ENCODE assay signal across 1 cellular context in the genomic region with DNA sequence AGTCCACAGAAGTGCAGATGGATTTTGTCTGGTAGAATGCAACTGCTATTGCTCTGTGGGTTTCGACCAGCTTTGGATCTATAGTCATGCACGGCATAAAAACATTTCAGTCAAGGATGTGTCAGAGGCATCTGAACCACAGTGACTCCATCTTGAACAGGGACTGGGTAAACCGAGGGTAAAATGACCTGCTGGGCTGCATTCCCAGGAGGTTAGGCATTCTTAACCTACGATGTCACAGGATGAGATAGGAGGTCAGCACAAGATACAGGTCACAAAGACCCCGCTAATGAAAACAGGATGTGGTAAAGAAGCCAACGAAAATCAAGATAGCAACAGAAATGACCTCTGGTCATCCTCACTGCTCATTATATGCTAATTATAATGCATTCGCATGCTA.
TF ChIP-seq lines count a peak whose summit lies in the region.

No MANE protein-coding gene starts in this region.

TF ChIP-seq in K562, 482 proteins besides CTCF, POLR2A, EP300 and RAD21 (continued from another document and continues in another):
- TF ChIP-seq, protein P1, sequence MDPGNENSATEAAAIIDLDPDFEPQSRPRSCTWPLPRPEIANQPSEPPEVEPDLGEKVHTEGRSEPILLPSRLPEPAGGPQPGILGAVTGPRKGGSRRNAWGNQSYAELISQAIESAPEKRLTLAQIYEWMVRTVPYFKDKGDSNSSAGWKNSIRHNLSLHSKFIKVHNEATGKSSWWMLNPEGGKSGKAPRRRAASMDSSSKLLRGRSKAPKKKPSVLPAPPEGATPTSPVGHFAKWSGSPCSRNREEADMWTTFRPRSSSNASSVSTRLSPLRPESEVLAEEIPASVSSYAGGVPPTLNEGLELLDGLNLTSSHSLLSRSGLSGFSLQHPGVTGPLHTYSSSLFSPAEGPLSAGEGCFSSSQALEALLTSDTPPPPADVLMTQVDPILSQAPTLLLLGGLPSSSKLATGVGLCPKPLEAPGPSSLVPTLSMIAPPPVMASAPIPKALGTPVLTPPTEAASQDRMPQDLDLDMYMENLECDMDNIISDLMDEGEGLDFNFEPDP (CRISPR knock-in tag; IDR thresholded peaks at IDR 0.05), result peak; percentile 96
- TF ChIP-seq RCOR1 (IDR thresholded peaks at IDR 0.05; ENCODE audit: borderline replicate concordance in 1 of 2, low read depth in 2 of 2, low read length in 2 of 2) (no peak), RBBP5 (IDR thresholded peaks at IDR 0.05; ENCODE audit: borderline replicate concordance, insufficient read depth, low read length, poor library complexity, severe bottlenecking) (no peak), ASH1L (IDR thresholded peaks at IDR 0.05; ENCODE audit: borderline replicate concordance, low read depth, partially characterized antibody) (no peak), PCBP2 (IDR thresholded peaks at IDR 0.05; ENCODE audit: low read depth, low read length, poor library complexity, severe bottlenecking) (no peak), RBM34 (IDR thresholded peaks at IDR 0.05; ENCODE audit: borderline replicate concordance, insufficient read depth, low read length) (no peak), RB1 (IDR thresholded peaks at IDR 0.05; ENCODE audit: low read depth) (no peak), SIX5 (IDR thresholded peaks at IDR 0.05; ENCODE audit: borderline replicate concordance in 1 of 2, insufficient read depth in 1 of 2, low read depth in 1 of 2, low read length in 2 of 2) (no peak), COPS2 (conservative IDR thresholded peaks at IDR 0.05) (no peak), CBX3 (IDR thresholded peaks at IDR 0.05; ENCODE audit: borderline replicate concordance in 1 of 2, low read length in 2 of 2) (no peak), POLR2AphosphoS5 (IDR thresholded peaks at IDR 0.05; ENCODE audit: control insufficient read depth, insufficient read depth, low read depth, low read length) (no peak), THRAP3 (IDR thresholded peaks at IDR 0.05; ENCODE audit: borderline replicate concordance) (no peak), SPI1 (IDR thresholded peaks at IDR 0.05; ENCODE audit: borderline replicate concordance, low read depth, low read length) (no peak), FOXA3 (CRISPR knock-in tag; conservative IDR thresholded peaks at IDR 0.05 in 1 of 2, IDR thresholded peaks at IDR 0.05 in 1 of 2) (no peak), TRIM28 (IDR thresholded peaks at IDR 0.05) (no peak), MTA3 (IDR thresholded peaks at IDR 0.05; ENCODE audit: borderline replicate concordance) (no peak), SRSF1 (IDR thresholded peaks at IDR 0.05; ENCODE audit: low read depth, low read length) (no peak), RBM22 (IDR thresholded peaks at IDR 0.05; ENCODE audit: low read depth, low read length, poor library complexity, severe bottlenecking) (no peak), ILK (tag; IDR thresholded peaks at IDR 0.05; ENCODE audit: borderline replicate concordance, low read depth) (no peak), ZNF143 (CRISPR knock-in tag; IDR thresholded peaks at IDR 0.05) (no peak), CBFB (CRISPR knock-in tag; IDR thresholded peaks at IDR 0.05) (no peak), SP1 (CRISPR knock-in tag; IDR thresholded peaks at IDR 0.05) (no peak), ZNF76 (CRISPR knock-in tag; IDR thresholded peaks at IDR 0.05; ENCODE audit: borderline replicate concordance) (peak; percentile 99), ARNT (IDR thresholded peaks at IDR 0.05) (no peak), KHSRP (IDR thresholded peaks at IDR 0.05) (no peak), ETV6 (IDR thresholded peaks at IDR 0.05; ENCODE audit: borderline replicate concordance in 1 of 2, low read depth in 2 of 2, low read length in 1 of 2) (no peak), ETV6 (CRISPR knock-in tag; IDR thresholded peaks at IDR 0.05; ENCODE audit: borderline replicate concordance) (no peak), ZNF444 (CRISPR knock-in tag; IDR thresholded peaks at IDR 0.05) (peak; percentile 94), PTTG1 (tag; IDR thresholded peaks at IDR 0.05; ENCODE audit: low read depth) (0 out of 2 replicates have a peak, but pooled peaks have one; percentile 49), WHSC1 (IDR thresholded peaks at IDR 0.05; ENCODE audit: low read length) (no peak), CBX8 (IDR thresholded peaks at IDR 0.05; ENCODE audit: borderline replicate concordance, extremely low read depth, low read depth, low read length, poor library complexity, severe bottlenecking) (no peak), SMARCC2 (IDR thresholded peaks at IDR 0.05; ENCODE audit: low read depth) (no peak), U2AF1 (optimal IDR thresholded peaks at IDR 0.05; ENCODE audit: low read depth, low read length) (no peak), RNF2 (IDR thresholded peaks at IDR 0.05) (no peak), DPF2 (IDR thresholded peaks at IDR 0.05) (no peak), SNIP1 (IDR thresholded peaks at IDR 0.05; ENCODE audit: low read depth) (no peak), SMARCE1 (IDR thresholded peaks at IDR 0.05) (no peak), PRPF4 (IDR thresholded peaks at IDR 0.05; ENCODE audit: insufficient read depth, low read depth, low read length, poor library complexity, severe bottlenecking) (no peak), NFRKB (IDR thresholded peaks at IDR 0.05; ENCODE audit: low read depth) (no peak), ZFP36 (IDR thresholded peaks at IDR 0.05; ENCODE audit: low read depth, low read length, partially characterized antibody) (no peak), TFAM (CRISPR knock-in tag; conservative IDR thresholded peaks at IDR 0.05) (no peak), BCOR (IDR thresholded peaks at IDR 0.05) (no peak), SRSF9 (IDR thresholded peaks at IDR 0.05; ENCODE audit: borderline replicate concordance, low read depth, low read length) (no peak), ZNF316 (IDR thresholded peaks at IDR 0.05) (no peak)
- TF ChIP-seq, protein P2, sequence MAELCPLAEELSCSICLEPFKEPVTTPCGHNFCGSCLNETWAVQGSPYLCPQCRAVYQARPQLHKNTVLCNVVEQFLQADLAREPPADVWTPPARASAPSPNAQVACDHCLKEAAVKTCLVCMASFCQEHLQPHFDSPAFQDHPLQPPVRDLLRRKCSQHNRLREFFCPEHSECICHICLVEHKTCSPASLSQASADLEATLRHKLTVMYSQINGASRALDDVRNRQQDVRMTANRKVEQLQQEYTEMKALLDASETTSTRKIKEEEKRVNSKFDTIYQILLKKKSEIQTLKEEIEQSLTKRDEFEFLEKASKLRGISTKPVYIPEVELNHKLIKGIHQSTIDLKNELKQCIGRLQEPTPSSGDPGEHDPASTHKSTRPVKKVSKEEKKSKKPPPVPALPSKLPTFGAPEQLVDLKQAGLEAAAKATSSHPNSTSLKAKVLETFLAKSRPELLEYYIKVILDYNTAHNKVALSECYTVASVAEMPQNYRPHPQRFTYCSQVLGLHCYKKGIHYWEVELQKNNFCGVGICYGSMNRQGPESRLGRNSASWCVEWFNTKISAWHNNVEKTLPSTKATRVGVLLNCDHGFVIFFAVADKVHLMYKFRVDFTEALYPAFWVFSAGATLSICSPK (IDR thresholded peaks at IDR 0.05; ENCODE audit: borderline replicate concordance), result no peak
- TF ChIP-seq, protein P3, sequence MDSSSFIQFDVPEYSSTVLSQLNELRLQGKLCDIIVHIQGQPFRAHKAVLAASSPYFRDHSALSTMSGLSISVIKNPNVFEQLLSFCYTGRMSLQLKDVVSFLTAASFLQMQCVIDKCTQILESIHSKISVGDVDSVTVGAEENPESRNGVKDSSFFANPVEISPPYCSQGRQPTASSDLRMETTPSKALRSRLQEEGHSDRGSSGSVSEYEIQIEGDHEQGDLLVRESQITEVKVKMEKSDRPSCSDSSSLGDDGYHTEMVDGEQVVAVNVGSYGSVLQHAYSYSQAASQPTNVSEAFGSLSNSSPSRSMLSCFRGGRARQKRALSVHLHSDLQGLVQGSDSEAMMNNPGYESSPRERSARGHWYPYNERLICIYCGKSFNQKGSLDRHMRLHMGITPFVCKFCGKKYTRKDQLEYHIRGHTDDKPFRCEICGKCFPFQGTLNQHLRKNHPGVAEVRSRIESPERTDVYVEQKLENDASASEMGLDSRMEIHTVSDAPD (CRISPR knock-in tag; IDR thresholded peaks at IDR 0.05), result no peak
- TF ChIP-seq, protein P4, sequence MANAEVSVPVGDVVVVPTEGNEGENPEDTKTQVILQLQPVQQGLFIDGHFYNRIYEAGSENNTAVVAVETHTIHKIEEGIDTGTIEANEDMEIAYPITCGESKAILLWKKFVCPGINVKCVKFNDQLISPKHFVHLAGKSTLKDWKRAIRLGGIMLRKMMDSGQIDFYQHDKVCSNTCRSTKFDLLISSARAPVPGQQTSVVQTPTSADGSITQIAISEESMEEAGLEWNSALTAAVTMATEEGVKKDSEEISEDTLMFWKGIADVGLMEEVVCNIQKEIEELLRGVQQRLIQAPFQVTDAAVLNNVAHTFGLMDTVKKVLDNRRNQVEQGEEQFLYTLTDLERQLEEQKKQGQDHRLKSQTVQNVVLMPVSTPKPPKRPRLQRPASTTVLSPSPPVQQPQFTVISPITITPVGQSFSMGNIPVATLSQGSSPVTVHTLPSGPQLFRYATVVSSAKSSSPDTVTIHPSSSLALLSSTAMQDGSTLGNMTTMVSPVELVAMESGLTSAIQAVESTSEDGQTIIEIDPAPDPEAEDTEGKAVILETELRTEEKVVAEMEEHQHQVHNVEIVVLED (CRISPR knock-in tag; IDR thresholded peaks at IDR 0.05), result peak; percentile 78
- TF ChIP-seq, protein P5, sequence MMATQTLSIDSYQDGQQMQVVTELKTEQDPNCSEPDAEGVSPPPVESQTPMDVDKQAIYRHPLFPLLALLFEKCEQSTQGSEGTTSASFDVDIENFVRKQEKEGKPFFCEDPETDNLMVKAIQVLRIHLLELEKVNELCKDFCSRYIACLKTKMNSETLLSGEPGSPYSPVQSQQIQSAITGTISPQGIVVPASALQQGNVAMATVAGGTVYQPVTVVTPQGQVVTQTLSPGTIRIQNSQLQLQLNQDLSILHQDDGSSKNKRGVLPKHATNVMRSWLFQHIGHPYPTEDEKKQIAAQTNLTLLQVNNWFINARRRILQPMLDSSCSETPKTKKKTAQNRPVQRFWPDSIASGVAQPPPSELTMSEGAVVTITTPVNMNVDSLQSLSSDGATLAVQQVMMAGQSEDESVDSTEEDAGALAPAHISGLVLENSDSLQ (IDR thresholded peaks at IDR 0.05), result no peak
- TF ChIP-seq, protein P6, sequence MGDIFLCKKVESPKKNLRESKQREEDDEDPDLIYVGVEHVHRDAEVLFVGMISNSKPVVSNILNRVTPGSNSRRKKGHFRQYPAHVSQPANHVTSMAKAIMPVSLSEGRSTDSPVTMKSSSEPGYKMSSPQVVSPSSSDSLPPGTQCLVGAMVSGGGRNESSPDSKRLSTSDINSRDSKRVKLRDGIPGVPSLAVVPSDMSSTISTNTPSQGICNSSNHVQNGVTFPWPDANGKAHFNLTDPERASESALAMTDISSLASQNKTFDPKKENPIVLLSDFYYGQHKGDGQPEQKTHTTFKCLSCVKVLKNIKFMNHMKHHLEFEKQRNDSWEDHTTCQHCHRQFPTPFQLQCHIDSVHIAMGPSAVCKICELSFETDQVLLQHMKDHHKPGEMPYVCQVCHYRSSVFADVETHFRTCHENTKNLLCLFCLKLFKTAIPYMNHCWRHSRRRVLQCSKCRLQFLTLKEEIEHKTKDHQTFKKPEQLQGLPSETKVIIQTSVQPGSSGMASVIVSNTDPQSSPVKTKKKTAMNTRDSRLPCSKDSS (IDR thresholded peaks at IDR 0.05; ENCODE audit: low read depth, partially characterized antibody), result no peak
- TF ChIP-seq, protein P7, sequence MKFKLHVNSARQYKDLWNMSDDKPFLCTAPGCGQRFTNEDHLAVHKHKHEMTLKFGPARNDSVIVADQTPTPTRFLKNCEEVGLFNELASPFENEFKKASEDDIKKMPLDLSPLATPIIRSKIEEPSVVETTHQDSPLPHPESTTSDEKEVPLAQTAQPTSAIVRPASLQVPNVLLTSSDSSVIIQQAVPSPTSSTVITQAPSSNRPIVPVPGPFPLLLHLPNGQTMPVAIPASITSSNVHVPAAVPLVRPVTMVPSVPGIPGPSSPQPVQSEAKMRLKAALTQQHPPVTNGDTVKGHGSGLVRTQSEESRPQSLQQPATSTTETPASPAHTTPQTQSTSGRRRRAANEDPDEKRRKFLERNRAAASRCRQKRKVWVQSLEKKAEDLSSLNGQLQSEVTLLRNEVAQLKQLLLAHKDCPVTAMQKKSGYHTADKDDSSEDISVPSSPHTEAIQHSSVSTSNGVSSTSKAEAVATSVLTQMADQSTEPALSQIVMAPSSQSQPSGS (CRISPR knock-in tag; IDR thresholded peaks at IDR 0.05), result no peak
- TF ChIP-seq, protein P8, sequence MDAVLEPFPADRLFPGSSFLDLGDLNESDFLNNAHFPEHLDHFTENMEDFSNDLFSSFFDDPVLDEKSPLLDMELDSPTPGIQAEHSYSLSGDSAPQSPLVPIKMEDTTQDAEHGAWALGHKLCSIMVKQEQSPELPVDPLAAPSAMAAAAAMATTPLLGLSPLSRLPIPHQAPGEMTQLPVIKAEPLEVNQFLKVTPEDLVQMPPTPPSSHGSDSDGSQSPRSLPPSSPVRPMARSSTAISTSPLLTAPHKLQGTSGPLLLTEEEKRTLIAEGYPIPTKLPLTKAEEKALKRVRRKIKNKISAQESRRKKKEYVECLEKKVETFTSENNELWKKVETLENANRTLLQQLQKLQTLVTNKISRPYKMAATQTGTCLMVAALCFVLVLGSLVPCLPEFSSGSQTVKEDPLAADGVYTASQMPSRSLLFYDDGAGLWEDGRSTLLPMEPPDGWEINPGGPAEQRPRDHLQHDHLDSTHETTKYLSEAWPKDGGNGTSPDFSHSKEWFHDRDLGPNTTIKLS (IDR thresholded peaks at IDR 0.05; ENCODE audit: borderline replicate concordance, low read depth), result no peak
- TF ChIP-seq, protein P9, sequence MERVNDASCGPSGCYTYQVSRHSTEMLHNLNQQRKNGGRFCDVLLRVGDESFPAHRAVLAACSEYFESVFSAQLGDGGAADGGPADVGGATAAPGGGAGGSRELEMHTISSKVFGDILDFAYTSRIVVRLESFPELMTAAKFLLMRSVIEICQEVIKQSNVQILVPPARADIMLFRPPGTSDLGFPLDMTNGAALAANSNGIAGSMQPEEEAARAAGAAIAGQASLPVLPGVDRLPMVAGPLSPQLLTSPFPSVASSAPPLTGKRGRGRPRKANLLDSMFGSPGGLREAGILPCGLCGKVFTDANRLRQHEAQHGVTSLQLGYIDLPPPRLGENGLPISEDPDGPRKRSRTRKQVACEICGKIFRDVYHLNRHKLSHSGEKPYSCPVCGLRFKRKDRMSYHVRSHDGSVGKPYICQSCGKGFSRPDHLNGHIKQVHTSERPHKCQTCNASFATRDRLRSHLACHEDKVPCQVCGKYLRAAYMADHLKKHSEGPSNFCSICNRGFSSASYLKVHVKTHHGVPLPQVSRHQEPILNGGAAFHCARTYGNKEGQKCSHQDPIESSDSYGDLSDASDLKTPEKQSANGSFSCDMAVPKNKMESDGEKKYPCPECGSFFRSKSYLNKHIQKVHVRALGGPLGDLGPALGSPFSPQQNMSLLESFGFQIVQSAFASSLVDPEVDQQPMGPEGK (CRISPR knock-in tag; IDR thresholded peaks at IDR 0.05; ENCODE audit: borderline replicate concordance), result peak; percentile 97
